Comparison of ENCODE assay signal across 15 cellular contexts in the genomic region with DNA sequence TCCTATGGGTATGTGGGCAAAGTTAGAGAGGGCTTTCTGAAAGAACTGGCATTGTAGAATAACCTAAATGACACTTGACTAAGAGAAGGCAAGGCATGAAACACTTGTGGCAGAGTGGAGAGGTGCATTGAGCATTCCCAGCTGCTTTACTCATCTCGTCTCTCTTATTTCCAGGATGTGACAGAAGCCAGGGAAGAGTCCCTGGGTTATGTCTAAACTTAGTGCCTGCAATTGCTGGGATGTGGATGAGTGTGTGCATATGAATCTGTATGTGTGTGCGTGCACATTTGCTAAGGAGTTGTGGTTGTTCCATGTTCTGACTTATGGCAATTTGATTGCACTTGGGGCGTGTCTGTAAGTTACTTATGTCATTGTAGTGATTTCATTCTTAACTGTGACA.
DNase-seq lines count a peak whose midpoint lies in the region; ATAC-seq and TF ChIP-seq lines count a peak whose summit lies in the region.
"Had no signal": no experiment of that assay in that cellular context is flagged by ENCODE, and none has a peak within 500 bp of the region (broad histone marks: within the 10 kb centered on the region; RNA-seq: fewer than 3 reads in every experiment).

No MANE protein-coding gene starts in this region.

- H3K27me3 ChIP-seq in left lung (no peaks in the 10 kb centered on the region), tibial artery (no peaks in the 10 kb centered on the region), GM23338 (ENCODE audit: insufficient read depth) (no peaks in the 10 kb centered on the region)

- H3K36me3 ChIP-seq in left lung: no peaks in the 10 kb centered on the region
- H3K36me3 ChIP-seq in tibial artery: no peaks in the 10 kb centered on the region
- no peaks in the 10 kb centered on the region for H3K36me3 ChIP-seq in GM23338 (ENCODE audit: insufficient read depth)

- peaks cover 30% of the 10 kb centered on the region for H3K9me3 Mint-ChIP-seq in GM23338

- no peaks in the 10 kb centered on the region for H4K20me1 ChIP-seq in GM23338 (replicated peaks; ENCODE audit: insufficient read depth)

- CTCF ChIA-PET in AG04449 (lab: Yijun Ruan, JAX): no interaction called here

- H3K4me1 ChIP-seq in left lung (no peaks in the 10 kb centered on the region), tibial artery (no peaks in the 10 kb centered on the region), GM23338 (ENCODE audit: insufficient read depth) (peaks cover 5% of the 10 kb centered on the region; the same call in 1 of the 2 replicates)

- peaks cover 4% of the 10 kb centered on the region; the same call in 2 of the 3 replicates for H3K36me3 Mint-ChIP-seq in GM23338 (ENCODE audit: low read depth)

- DNase-seq in AG04449 (ENCODE audit: low read depth, low spot score) (peak; percentile 40), HT1080 (ENCODE audit: low read depth) (peak; percentile 50), SK-N-DZ (ENCODE audit: low spot score) (peak; percentile 4), left lung (no peak), pons (ENCODE audit: low spot score) (no peak), GM19240 (ENCODE audit: insufficient read length, low spot score) (no peak), tibial artery (no peak), GM23338 (ENCODE audit: low spot score) (no peak)
- DNase-seq: Kasumi-1, NCI-H1436, NCI-H2081 treated with DMSO at 0.1 percent for 48 hours, NCI-H226, SIG-M5, SW 1271 had no signal

- ATAC-seq in left lung (peak; percentile 54), GM23338 (no peak)

- intact Hi-C loops in left lung (cut with DNase I) (no loop called here), tibial artery (cut with DNase I; ENCODE audit: low total_unique reads) (no loop called here)

- no peak overlapping the region for H2AFZ ChIP-seq in GM23338

- H3K79me2 ChIP-seq in GM23338 (replicated peaks; ENCODE audit: insufficient read depth): no peaks in the 10 kb centered on the region

- H3K9me2 ChIP-seq in GM23338 (ENCODE audit: insufficient read depth): no peaks in the 10 kb centered on the region

- H3K4me3 Mint-ChIP-seq in GM23338: no peak overlapping the region

- H3K27ac ChIP-seq in left lung (no peak overlapping the region), tibial artery (no peak overlapping the region), GM23338 (ENCODE audit: low read depth) (no peak overlapping the region)
- H3K27ac ChIP-seq: C4-2B had no signal

- peaks cover 0 to 16% of the 10 kb centered on the region in 2 donors for H3K9me3 ChIP-seq in left lung
- peaks cover 0 to 6% (median 0%) of the 10 kb centered on the region in 3 donors for H3K9me3 ChIP-seq in tibial artery

- H3K4me3 ChIP-seq in AG04449 (ENCODE audit: low read depth, low read length) (no peak overlapping the region), left lung (no peak overlapping the region), tibial artery (no peak overlapping the region), GM23338 (no peak overlapping the region)

- no peak overlapping the region for H3K27ac Mint-ChIP-seq in GM23338

- TF ChIP-seq CTCF in AG04449 (IDR thresholded peaks at IDR 0.05; ENCODE audit: insufficient read depth, low read length, missing control alignments) (no peak), left lung (IDR thresholded peaks at IDR 0.05) (no peak), tibial artery (IDR thresholded peaks at IDR 0.05) (no peak), GM23338 (conservative IDR thresholded peaks at IDR 0.05; ENCODE audit: low read depth in 2 of 2) (no peak)

- POLR2A ChIA-PET in AG04449 (lab: Yijun Ruan, JAX): no interaction called here

- no peak overlapping the region for H3K4me2 ChIP-seq in GM23338

- H3K27me3 Mint-ChIP-seq in GM23338 (ENCODE audit: insufficient read depth, low read depth, poor library complexity): peaks cover 8% of the 10 kb centered on the region

- 0 out of 3 replicates have a peak, but pooled peaks cover 2% of the 10 kb centered on the region for H3K4me1 Mint-ChIP-seq in GM23338

- H3F3A ChIP-seq in GM23338 (replicated peaks; ENCODE audit: low read depth): no peaks in the 10 kb centered on the region

TF ChIP-seq in GM23338, 12 proteins besides CTCF, POLR2A, EP300 and RAD21:
- TF ChIP-seq NANOG (IDR thresholded peaks at IDR 0.05; ENCODE audit: borderline replicate concordance) (no peak), EZH2 (IDR thresholded peaks at IDR 0.05; ENCODE audit: low read depth, unreplicated experiment) (no peak), CREB1 (CRISPR knock-in tag; IDR thresholded peaks at IDR 0.05; ENCODE audit: low read depth) (no peak)
- TF ChIP-seq, protein P1, sequence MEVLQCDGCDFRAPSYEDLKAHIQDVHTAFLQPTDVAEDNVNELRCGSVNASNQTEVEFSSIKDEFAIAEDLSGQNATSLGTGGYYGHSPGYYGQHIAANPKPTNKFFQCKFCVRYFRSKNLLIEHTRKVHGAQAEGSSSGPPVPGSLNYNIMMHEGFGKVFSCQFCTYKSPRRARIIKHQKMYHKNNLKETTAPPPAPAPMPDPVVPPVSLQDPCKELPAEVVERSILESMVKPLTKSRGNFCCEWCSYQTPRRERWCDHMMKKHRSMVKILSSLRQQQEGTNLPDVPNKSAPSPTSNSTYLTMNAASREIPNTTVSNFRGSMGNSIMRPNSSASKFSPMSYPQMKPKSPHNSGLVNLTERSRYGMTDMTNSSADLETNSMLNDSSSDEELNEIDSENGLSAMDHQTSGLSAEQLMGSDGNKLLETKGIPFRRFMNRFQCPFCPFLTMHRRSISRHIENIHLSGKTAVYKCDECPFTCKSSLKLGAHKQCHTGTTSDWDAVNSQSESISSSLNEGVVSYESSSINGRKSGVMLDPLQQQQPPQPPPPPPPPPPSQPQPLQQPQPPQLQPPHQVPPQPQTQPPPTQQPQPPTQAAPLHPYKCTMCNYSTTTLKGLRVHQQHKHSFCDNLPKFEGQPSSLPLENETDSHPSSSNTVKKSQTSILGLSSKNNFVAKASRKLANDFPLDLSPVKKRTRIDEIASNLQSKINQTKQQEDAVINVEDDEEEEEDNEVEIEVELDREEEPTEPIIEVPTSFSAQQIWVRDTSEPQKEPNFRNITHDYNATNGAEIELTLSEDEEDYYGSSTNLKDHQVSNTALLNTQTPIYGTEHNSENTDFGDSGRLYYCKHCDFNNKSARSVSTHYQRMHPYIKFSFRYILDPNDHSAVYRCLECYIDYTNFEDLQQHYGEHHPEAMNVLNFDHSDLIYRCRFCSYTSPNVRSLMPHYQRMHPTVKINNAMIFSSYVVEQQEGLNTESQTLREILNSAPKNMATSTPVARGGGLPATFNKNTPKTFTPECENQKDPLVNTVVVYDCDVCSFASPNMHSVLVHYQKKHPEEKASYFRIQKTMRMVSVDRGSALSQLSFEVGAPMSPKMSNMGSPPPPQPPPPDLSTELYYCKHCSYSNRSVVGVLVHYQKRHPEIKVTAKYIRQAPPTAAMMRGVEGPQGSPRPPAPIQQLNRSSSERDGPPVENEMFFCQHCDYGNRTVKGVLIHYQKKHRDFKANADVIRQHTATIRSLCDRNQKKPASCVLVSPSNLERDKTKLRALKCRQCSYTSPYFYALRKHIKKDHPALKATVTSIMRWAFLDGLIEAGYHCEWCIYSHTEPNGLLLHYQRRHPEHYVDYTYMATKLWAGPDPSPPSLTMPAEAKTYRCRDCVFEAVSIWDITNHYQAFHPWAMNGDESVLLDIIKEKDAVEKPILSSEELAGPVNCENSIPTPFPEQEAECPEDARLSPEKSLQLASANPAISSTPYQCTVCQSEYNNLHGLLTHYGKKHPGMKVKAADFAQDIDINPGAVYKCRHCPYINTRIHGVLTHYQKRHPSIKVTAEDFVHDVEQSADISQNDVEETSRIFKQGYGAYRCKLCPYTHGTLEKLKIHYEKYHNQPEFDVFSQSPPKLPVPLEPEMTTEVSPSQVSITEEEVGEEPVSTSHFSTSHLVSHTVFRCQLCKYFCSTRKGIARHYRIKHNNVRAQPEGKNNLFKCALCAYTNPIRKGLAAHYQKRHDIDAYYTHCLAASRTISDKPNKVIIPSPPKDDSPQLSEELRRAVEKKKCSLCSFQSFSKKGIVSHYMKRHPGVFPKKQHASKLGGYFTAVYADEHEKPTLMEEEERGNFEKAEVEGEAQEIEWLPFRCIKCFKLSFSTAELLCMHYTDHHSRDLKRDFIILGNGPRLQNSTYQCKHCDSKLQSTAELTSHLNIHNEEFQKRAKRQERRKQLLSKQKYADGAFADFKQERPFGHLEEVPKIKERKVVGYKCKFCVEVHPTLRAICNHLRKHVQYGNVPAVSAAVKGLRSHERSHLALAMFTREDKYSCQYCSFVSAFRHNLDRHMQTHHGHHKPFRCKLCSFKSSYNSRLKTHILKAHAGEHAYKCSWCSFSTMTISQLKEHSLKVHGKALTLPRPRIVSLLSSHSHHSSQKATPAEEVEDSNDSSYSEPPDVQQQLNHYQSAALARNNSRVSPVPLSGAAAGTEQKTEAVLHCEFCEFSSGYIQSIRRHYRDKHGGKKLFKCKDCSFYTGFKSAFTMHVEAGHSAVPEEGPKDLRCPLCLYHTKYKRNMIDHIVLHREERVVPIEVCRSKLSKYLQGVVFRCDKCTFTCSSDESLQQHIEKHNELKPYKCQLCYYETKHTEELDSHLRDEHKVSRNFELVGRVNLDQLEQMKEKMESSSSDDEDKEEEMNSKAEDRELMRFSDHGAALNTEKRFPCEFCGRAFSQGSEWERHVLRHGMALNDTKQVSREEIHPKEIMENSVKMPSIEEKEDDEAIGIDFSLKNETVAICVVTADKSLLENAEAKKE (CRISPR knock-in tag; IDR thresholded peaks at IDR 0.05): no peak

Comparison
In these comparisons a context has a peak if more than half of its experiments do, and no peak if none do; other contexts are left out.
1. DNase-seq: peak in AG04449 (single experiment), HT1080 (single experiment) and SK-N-DZ (single experiment); none in left lung (0 of 2), pons (single experiment), GM19240 (single experiment), tibial artery (0 of 2) and GM23338 (single experiment).